Comparison of ENCODE assay signal across 14 cellular contexts in the genomic region with DNA sequence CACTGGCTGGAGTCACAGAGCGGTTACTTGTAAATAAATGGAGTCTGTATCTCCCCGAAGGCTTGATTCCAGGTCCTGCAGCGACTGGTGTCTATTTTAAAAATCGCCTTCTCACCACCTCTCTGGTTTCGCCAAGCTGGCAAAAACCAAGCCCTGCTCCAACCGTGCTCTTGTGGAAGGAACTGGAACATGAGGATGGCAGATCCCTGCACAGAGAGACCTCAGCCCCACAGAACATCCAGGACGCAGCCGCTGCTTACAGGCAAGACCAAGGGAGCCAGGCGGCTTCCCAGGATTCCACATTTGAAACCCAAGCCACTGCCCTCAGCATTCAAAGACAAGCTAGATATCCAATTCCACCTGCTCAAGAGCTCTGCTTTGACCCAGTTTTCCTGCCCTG. TPM values are rescaled to one million over a fixed set of nuclear protein-coding genes. Genes with fewer than 3 reads are reported as not detected.
DNase-seq lines count a peak whose midpoint lies in the region; ATAC-seq and TF ChIP-seq lines count a peak whose summit lies in the region.
"Had no signal": no experiment of that assay in that cellular context is flagged by ENCODE, and none has a peak within 500 bp of the region (broad histone marks: within the 10 kb centered on the region; RNA-seq: fewer than 3 reads in every experiment).

No MANE protein-coding gene starts in this region.

- H3K4me1 Mint-ChIP-seq in activated CD4-positive, alpha-beta T cell treated with anti-CD3 and anti-CD28 coated beads for 36 hours = peaks cover 92% of the 10 kb centered on the region
- H3K4me1 Mint-ChIP-seq in WTC11 (peaks cover 53% of the 10 kb centered on the region), chondrocyte (ENCODE audit: low read depth) (peaks cover 5% of the 10 kb centered on the region)

- no peak for ATAC-seq in activated CD4-positive, alpha-beta T cell treated with anti-CD3 and anti-CD28 coated beads for 36 hours
- ATAC-seq in WTC11 (no peak), GM21360 (IDR thresholded peaks at IDR 0.05; ENCODE audit: unreplicated experiment) (no peak)

- peak overlapping the region; percentile 79 for H3K4me3 Mint-ChIP-seq in activated CD4-positive, alpha-beta T cell treated with anti-CD3 and anti-CD28 coated beads for 36 hours
- H3K4me3 Mint-ChIP-seq in WTC11 (no peak overlapping the region), chondrocyte (ENCODE audit: unreplicated experiment) (no peak overlapping the region)

- H3K27ac Mint-ChIP-seq in activated CD4-positive, alpha-beta T cell treated with anti-CD3 and anti-CD28 coated beads for 36 hours = peak overlapping the region; percentile 93
- H3K27ac Mint-ChIP-seq in WTC11 = peak overlapping the region; percentile 67
- H3K27ac Mint-ChIP-seq in chondrocyte (ENCODE audit: unreplicated experiment) = no peak overlapping the region

- H3K27ac ChIP-seq in dorsolateral prefrontal cortex = peak overlapping the region; percentile 25 to 95 (median 89)
- H3K27ac ChIP-seq: SJSA1 had no signal

- CTCF ChIA-PET in activated CD4-positive, alpha-beta T cell treated with anti-CD3 and anti-CD28 coated beads for 36 hours (lab: Charles Lee) = interaction anchor here (1.5 to 4.0 kb wide), 5 partner anchors 8 to 75 kb away, joined by 3 to 29 read pairs (median 3); no protein-coding TSS in a partner anchor
- CTCF ChIA-PET in WTC11 (lab: Charles Lee) = interaction anchor here (1.2 to 4.3 kb wide), 2 partner anchors 54 to 66 kb away, joined by 5 to 12 read pairs; no protein-coding TSS in a partner anchor

- H3K4me3 ChIP-seq in dorsolateral prefrontal cortex = peak overlapping the region in 23 of 59 donors; percentile 1 to 42 (median 14)
- H3K4me3 ChIP-seq: MG63, SJSA1 had no signal

- intact Hi-C loops in activated CD4-positive, alpha-beta T cell treated with anti-CD3 and anti-CD28 coated beads for 36 hours (cut with DNase I, micrococcal nuclease) = loop anchor here (2.0 to 10.0 kb wide), 3 partner anchors 14 to 1942 kb away; a partner anchor contains a TSS
- intact Hi-C loops in dorsolateral prefrontal cortex (cut with DNase I) = loop anchor here in 1 of 2 donors (5.0 kb wide), 2 partner anchors 36 to 64 kb away; no protein-coding TSS in a partner anchor

- no peaks in the 10 kb centered on the region for H3K27me3 Mint-ChIP-seq in activated CD4-positive, alpha-beta T cell treated with anti-CD3 and anti-CD28 coated beads for 36 hours
- no peaks in the 10 kb centered on the region for H3K27me3 Mint-ChIP-seq in WTC11 (ENCODE audit: low read depth)
- H3K27me3 Mint-ChIP-seq in chondrocyte (ENCODE audit: low read depth) = no peaks in the 10 kb centered on the region

- peaks cover 47% of the 10 kb centered on the region for H3K36me3 Mint-ChIP-seq in activated CD4-positive, alpha-beta T cell treated with anti-CD3 and anti-CD28 coated beads for 36 hours (ENCODE audit: low read depth)
- peaks cover 19% of the 10 kb centered on the region for H3K36me3 Mint-ChIP-seq in WTC11
- H3K36me3 Mint-ChIP-seq in chondrocyte (ENCODE audit: low read depth) = no peaks in the 10 kb centered on the region

- POLR2A ChIA-PET in activated CD4-positive, alpha-beta T cell treated with anti-CD3 and anti-CD28 coated beads for 36 hours (lab: Charles Lee) = interaction anchor here (0.7 to 1.4 kb wide), 3 partner anchors 39 to 66 kb away, joined by 3 read pairs; no protein-coding TSS in a partner anchor
- POLR2A ChIA-PET in WTC11 (lab: Charles Lee) = no interaction called here

- peak; percentile 15 for DNase-seq in activated CD4-positive, alpha-beta T cell treated with anti-CD3 and anti-CD28 coated beads for 36 hours
- DNase-seq in activated CD4-positive, alpha-beta T cell treated with anti-CD3 and anti-CD28 coated beads for 48 hours = no peak
- DNase-seq in WTC11 (ENCODE audit: low spot score) = no peak
- DNase-seq in dorsolateral prefrontal cortex = peak in 2 of 10 donors; percentile 57 to 65
- DNase-seq in retina = peak; percentile 70
- no peak for DNase-seq in chondrocyte (ENCODE audit: low spot score)
- DNase-seq in cortex of kidney (lab: John Stamatoyannopoulos, UW) = no peak
- DNase-seq: activated CD4-positive, alpha-beta T cell treated with anti-CD3 and anti-CD28 coated beads, Interleukin-2, amount 50 U/mL, for 48 hours; DMS79 treated with DMSO at 0.1 percent for 48 hours; MG63; NCI-H510A; stimulated activated CD4-positive, alpha-beta T cell treated with anti-CD3 and anti-CD28 coated beads, Interleukin-4, amount 100 ng/mL, for 1 hour had no signal

- no peaks in the 10 kb centered on the region for H3K27me3 ChIP-seq in dorsolateral prefrontal cortex
- H3K27me3 ChIP-seq: MG63, SJSA1 had no signal

- TF ChIP-seq CTCF in WTC11 (IDR thresholded peaks at IDR 0.05) = no peak
- no peak for TF ChIP-seq CTCF in dorsolateral prefrontal cortex (IDR thresholded peaks at IDR 0.05 in 54 of 56, conservative IDR thresholded peaks at IDR 0.05 in 2 of 56; ENCODE audit: low read depth in 1 of 56, partially characterized antibody in 56 of 56)
- TF ChIP-seq CTCF in chondrocyte (IDR thresholded peaks at IDR 0.05) = no peak

- peaks cover 6% of the 10 kb centered on the region for H3K9me3 Mint-ChIP-seq in activated CD4-positive, alpha-beta T cell treated with anti-CD3 and anti-CD28 coated beads for 36 hours (ENCODE audit: low read depth)
- H3K9me3 Mint-ChIP-seq in WTC11 = peaks cover 7% of the 10 kb centered on the region; the same call in 1 of the 2 replicates
- peaks cover 6% of the 10 kb centered on the region for H3K9me3 Mint-ChIP-seq in chondrocyte (ENCODE audit: low read depth)

TF ChIP-seq in WTC11, 78 proteins besides CTCF, POLR2A, EP300 and RAD21 (continues in another document):
- TF ChIP-seq, protein P1, sequence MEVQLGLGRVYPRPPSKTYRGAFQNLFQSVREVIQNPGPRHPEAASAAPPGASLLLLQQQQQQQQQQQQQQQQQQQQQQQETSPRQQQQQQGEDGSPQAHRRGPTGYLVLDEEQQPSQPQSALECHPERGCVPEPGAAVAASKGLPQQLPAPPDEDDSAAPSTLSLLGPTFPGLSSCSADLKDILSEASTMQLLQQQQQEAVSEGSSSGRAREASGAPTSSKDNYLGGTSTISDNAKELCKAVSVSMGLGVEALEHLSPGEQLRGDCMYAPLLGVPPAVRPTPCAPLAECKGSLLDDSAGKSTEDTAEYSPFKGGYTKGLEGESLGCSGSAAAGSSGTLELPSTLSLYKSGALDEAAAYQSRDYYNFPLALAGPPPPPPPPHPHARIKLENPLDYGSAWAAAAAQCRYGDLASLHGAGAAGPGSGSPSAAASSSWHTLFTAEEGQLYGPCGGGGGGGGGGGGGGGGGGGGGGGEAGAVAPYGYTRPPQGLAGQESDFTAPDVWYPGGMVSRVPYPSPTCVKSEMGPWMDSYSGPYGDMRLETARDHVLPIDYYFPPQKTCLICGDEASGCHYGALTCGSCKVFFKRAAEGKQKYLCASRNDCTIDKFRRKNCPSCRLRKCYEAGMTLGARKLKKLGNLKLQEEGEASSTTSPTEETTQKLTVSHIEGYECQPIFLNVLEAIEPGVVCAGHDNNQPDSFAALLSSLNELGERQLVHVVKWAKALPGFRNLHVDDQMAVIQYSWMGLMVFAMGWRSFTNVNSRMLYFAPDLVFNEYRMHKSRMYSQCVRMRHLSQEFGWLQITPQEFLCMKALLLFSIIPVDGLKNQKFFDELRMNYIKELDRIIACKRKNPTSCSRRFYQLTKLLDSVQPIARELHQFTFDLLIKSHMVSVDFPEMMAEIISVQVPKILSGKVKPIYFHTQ (CRISPR knock-in tag; IDR thresholded peaks at IDR 0.05) = no peak
- TF ChIP-seq, protein P2, sequence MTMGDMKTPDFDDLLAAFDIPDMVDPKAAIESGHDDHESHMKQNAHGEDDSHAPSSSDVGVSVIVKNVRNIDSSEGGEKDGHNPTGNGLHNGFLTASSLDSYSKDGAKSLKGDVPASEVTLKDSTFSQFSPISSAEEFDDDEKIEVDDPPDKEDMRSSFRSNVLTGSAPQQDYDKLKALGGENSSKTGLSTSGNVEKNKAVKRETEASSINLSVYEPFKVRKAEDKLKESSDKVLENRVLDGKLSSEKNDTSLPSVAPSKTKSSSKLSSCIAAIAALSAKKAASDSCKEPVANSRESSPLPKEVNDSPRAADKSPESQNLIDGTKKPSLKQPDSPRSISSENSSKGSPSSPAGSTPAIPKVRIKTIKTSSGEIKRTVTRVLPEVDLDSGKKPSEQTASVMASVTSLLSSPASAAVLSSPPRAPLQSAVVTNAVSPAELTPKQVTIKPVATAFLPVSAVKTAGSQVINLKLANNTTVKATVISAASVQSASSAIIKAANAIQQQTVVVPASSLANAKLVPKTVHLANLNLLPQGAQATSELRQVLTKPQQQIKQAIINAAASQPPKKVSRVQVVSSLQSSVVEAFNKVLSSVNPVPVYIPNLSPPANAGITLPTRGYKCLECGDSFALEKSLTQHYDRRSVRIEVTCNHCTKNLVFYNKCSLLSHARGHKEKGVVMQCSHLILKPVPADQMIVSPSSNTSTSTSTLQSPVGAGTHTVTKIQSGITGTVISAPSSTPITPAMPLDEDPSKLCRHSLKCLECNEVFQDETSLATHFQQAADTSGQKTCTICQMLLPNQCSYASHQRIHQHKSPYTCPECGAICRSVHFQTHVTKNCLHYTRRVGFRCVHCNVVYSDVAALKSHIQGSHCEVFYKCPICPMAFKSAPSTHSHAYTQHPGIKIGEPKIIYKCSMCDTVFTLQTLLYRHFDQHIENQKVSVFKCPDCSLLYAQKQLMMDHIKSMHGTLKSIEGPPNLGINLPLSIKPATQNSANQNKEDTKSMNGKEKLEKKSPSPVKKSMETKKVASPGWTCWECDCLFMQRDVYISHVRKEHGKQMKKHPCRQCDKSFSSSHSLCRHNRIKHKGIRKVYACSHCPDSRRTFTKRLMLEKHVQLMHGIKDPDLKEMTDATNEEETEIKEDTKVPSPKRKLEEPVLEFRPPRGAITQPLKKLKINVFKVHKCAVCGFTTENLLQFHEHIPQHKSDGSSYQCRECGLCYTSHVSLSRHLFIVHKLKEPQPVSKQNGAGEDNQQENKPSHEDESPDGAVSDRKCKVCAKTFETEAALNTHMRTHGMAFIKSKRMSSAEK (CRISPR knock-in tag; IDR thresholded peaks at IDR 0.05; ENCODE audit: borderline replicate concordance) = no peak
- TF ChIP-seq HMGA2 (CRISPR knock-in tag; IDR thresholded peaks at IDR 0.05) (no peak), KAT7 (CRISPR knock-in tag; IDR thresholded peaks at IDR 0.05; ENCODE audit: borderline replicate concordance) (no peak), ZBTB21 (CRISPR knock-in tag; IDR thresholded peaks at IDR 0.05; ENCODE audit: borderline replicate concordance) (no peak)

RNA-seq across cellular contexts. Expression of a gene that starts 15.0 kb away (rescaled TPM):
- total RNA-seq in activated CD4-positive, alpha-beta T cell treated with anti-CD3 and anti-CD28 coated beads for 36 hours = 100 to 1,000 TPM; 215 to 226 TPM
- total RNA-seq in WTC11 (2021) (60.5 to 67.8 TPM (median 65.2 TPM) in 3 replicates), dorsolateral prefrontal cortex (100 to 1,000 TPM in 116 of 120 experiments, 10 to 100 TPM in 4; 90.5 to 697 (median 192) TPM), chondrocyte (3.3 to 3.8 TPM (median 3.8 TPM) in 3 replicates)

Comparison
In these comparisons a context has a peak if more than half of its experiments do, and no peak if none do; other contexts are left out.
1. DNase-seq: peak in activated CD4-positive, alpha-beta T cell treated with anti-CD3 and anti-CD28 coated beads for 36 hours (single experiment) and retina (single experiment); none in activated CD4-positive, alpha-beta T cell treated with anti-CD3 and anti-CD28 coated beads for 48 hours (single experiment), WTC11 (single experiment), chondrocyte (single experiment) and cortex of kidney (single experiment).
2. RNA of a gene that starts 15.0 kb away (total RNA-seq): 215 to 226 TPM in activated CD4-positive, alpha-beta T cell treated with anti-CD3 and anti-CD28 coated beads for 36 hours, 90.5 to 697 TPM in dorsolateral prefrontal cortex and 60.5 to 67.8 TPM in WTC11; 3.3 to 3.8 TPM in chondrocyte; every median in the first group is over 10 times any median in the second.